ENCODE assay signal across 27 cellular contexts in genomic region chr3:101284757-101285156, GRCh38.
"Had no signal": no experiment of that assay in that cellular context is flagged by ENCODE, and none has a peak within 500 bp of the region (broad histone marks: within the 10 kb centered on the region; RNA-seq: fewer than 3 reads in every experiment).

No MANE protein-coding gene starts in this region.

- FAIRE-seq: urothelium cell line had no signal

- ATAC-seq: stimulated activated effector memory CD8-positive, alpha-beta T cell treated with anti-CD3 and anti-CD28 coated beads, Interleukin-12 subunit alpha, Interleukin-12 subunit beta, amount 100 ng/mL, for 72 hours; stimulated activated memory B cell treated with anti-CD40 and anti-IgM and Interleukin-4, amounts not matched to agents 10 μg/mL and 1 μg/mL and 100 μg/mL, for 72 hours; stimulated activated naive B cell treated with anti-CD40 and anti-IgM and Interleukin-4, amounts not matched to agents 10 μg/mL and 1 μg/mL and 100 μg/mL, for 72 hours; stimulated activated naive CD8-positive, alpha-beta T cell treated with anti-CD3 and anti-CD28 coated beads, Interleukin-15, amount 100 ng/mL, for 72 hours; stimulated activated naive CD8-positive, alpha-beta T cell treated with anti-CD3 and anti-CD28 coated beads, Interleukin-15, Interleukin-2, amounts not matched to agents 100 U/mL and 50 U/mL, for 24 hours; upper lobe of right lung had no signal

- H3K27ac ChIP-seq: stomach, suprapubic skin, testis, thoracic aorta, thyroid gland, tibial artery, tibial nerve, transverse colon, upper lobe of left lung, upper lobe of right lung, uterus, vagina had no signal

- H3K27me3 ChIP-seq: stomach, suprapubic skin, testis, thyroid gland, tibial artery, tibial nerve, transverse colon, upper lobe of left lung, upper lobe of right lung, uterus, vagina had no signal

- H3K36me3 ChIP-seq: stomach, suprapubic skin, thoracic aorta, thyroid gland, tibial artery, tibial nerve, transverse colon, upper lobe of left lung, upper lobe of right lung, uterus, vagina had no signal

- DNase-seq: stimulated activated CD4-positive, alpha-beta T cell treated with anti-CD3 and anti-CD28 coated beads, Interleukin-2, amount 100 ng/mL, for 48 hours; stimulated activated CD4-positive, alpha-beta T cell treated with anti-CD3 and anti-CD28 coated beads, Interleukin-4, amount 100 ng/mL, for 1 hour; stimulated activated CD4-positive, alpha-beta T cell treated with anti-CD3 and anti-CD28 coated beads, Interleukin-4, amount 100 ng/mL, for 24 hours; stimulated activated CD4-positive, alpha-beta T cell treated with anti-CD3 and anti-CD28 coated beads, Interleukin-4, amount 100 ng/mL, for 4 hours; stimulated activated CD8-positive, alpha-beta memory T cell treated with anti-CD3 and anti-CD28 coated beads, Interleukin-4, amount 100 ng/mL, for 48 hours; stimulated activated naive B cell treated with anti-CD40 and anti-IgM and Interleukin-4, amounts not matched to agents 10 μg/mL and 1 μg/mL and 100 μg/mL, for 72 hours; stimulated activated naive CD4-positive, alpha-beta T cell; stimulated activated naive CD4-positive, alpha-beta T cell treated with Interleukin-2 at 50 U/mL for 16 hours; stimulated activated naive CD8-positive, alpha-beta T cell treated with anti-CD3 and anti-CD28 coated beads, Interleukin-15, amount 100 ng/mL, for 72 hours; stimulated activated naive CD8-positive, alpha-beta T cell treated with anti-CD3 and anti-CD28 coated beads, Interleukin-15, Interleukin-2, amounts not matched to agents 100 U/mL and 50 U/mL, for 24 hours; stomach; substantia nigra; testis; thyroid gland; tibial artery; transverse colon; trophoblast cell; upper lobe of left lung; upper lobe of right lung; uterus had no signal

- H3K4me1 ChIP-seq: stomach, suprapubic skin, testis, thyroid gland, tibial artery, tibial nerve, transverse colon, upper lobe of left lung, upper lobe of right lung, uterus, vagina had no signal

- H3K4me3 ChIP-seq: stomach, suprapubic skin, testis, thoracic aorta, thyroid gland, tibial artery, tibial nerve, transverse colon, upper lobe of left lung, upper lobe of right lung, uterus, vagina had no signal

- H3K9me3 ChIP-seq: stomach, suprapubic skin, testis, thoracic aorta, thyroid gland, tibial artery, tibial nerve, transverse colon, upper lobe of left lung, upper lobe of right lung, uterus, vagina had no signal
